Comparison of ENCODE assay signal across 1 cellular context in the genomic region with DNA sequence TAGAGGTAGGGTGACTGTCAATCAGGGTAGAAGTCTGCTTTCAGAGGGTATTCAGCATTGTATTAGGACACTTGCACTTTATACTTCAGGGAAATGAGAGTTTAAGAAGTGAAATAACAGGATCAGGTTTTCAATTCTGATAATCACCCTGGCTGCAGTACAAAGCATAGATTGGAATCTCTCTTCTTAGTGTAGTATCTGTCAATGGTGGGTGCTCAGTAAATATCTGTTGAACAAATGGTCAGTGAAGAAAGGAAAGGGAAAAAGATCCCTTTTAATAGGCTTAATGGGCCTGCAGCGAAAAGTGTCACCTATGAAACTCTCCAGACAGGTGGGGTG.
TF ChIP-seq lines count a peak whose summit lies in the region.

No MANE protein-coding gene starts in this region.

TF ChIP-seq in K562, 482 proteins besides CTCF, POLR2A, EP300 and RAD21:
- TF ChIP-seq, protein P1, sequence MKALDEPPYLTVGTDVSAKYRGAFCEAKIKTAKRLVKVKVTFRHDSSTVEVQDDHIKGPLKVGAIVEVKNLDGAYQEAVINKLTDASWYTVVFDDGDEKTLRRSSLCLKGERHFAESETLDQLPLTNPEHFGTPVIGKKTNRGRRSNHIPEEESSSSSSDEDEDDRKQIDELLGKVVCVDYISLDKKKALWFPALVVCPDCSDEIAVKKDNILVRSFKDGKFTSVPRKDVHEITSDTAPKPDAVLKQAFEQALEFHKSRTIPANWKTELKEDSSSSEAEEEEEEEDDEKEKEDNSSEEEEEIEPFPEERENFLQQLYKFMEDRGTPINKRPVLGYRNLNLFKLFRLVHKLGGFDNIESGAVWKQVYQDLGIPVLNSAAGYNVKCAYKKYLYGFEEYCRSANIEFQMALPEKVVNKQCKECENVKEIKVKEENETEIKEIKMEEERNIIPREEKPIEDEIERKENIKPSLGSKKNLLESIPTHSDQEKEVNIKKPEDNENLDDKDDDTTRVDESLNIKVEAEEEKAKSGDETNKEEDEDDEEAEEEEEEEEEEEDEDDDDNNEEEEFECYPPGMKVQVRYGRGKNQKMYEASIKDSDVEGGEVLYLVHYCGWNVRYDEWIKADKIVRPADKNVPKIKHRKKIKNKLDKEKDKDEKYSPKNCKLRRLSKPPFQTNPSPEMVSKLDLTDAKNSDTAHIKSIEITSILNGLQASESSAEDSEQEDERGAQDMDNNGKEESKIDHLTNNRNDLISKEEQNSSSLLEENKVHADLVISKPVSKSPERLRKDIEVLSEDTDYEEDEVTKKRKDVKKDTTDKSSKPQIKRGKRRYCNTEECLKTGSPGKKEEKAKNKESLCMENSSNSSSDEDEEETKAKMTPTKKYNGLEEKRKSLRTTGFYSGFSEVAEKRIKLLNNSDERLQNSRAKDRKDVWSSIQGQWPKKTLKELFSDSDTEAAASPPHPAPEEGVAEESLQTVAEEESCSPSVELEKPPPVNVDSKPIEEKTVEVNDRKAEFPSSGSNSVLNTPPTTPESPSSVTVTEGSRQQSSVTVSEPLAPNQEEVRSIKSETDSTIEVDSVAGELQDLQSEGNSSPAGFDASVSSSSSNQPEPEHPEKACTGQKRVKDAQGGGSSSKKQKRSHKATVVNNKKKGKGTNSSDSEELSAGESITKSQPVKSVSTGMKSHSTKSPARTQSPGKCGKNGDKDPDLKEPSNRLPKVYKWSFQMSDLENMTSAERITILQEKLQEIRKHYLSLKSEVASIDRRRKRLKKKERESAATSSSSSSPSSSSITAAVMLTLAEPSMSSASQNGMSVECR (CRISPR knock-in tag; IDR thresholded peaks at IDR 0.05), result peak; percentile 14; the same call in 1 of the 2 replicates
- TF ChIP-seq, protein P2, sequence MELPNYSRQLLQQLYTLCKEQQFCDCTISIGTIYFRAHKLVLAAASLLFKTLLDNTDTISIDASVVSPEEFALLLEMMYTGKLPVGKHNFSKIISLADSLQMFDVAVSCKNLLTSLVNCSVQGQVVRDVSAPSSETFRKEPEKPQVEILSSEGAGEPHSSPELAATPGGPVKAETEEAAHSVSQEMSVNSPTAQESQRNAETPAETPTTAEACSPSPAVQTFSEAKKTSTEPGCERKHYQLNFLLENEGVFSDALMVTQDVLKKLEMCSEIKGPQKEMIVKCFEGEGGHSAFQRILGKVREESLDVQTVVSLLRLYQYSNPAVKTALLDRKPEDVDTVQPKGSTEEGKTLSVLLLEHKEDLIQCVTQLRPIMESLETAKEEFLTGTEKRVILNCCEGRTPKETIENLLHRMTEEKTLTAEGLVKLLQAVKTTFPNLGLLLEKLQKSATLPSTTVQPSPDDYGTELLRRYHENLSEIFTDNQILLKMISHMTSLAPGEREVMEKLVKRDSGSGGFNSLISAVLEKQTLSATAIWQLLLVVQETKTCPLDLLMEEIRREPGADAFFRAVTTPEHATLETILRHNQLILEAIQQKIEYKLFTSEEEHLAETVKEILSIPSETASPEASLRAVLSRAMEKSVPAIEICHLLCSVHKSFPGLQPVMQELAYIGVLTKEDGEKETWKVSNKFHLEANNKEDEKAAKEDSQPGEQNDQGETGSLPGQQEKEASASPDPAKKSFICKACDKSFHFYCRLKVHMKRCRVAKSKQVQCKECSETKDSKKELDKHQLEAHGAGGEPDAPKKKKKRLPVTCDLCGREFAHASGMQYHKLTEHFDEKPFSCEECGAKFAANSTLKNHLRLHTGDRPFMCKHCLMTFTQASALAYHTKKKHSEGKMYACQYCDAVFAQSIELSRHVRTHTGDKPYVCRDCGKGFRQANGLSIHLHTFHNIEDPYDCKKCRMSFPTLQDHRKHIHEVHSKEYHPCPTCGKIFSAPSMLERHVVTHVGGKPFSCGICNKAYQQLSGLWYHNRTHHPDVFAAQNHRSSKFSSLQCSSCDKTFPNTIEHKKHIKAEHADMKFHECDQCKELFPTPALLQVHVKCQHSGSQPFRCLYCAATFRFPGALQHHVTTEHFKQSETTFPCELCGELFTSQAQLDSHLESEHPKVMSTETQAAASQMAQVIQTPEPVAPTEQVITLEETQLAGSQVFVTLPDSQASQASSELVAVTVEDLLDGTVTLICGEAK (IDR thresholded peaks at IDR 0.05), result peak; percentile 53; the same call in 1 of the 2 replicates
- TF ChIP-seq, protein P2 (CRISPR knock-in tag; IDR thresholded peaks at IDR 0.05), result no peak
- peak; percentile 0; the same call in 1 of the 2 replicates for TF ChIP-seq PKNOX1 (IDR thresholded peaks at IDR 0.05)
- TF ChIP-seq HDAC2 (IDR thresholded peaks at IDR 0.05), result 0 out of 2 replicates have a peak, but pooled peaks have one; percentile 17
- no peak for TF ChIP-seq DNMT1 (IDR thresholded peaks at IDR 0.05)
- 0 out of 2 replicates have a peak, but pooled peaks have one; percentile 5 for TF ChIP-seq NCOA1 (IDR thresholded peaks at IDR 0.05; ENCODE audit: low read depth)
- peak; percentile 51 for TF ChIP-seq RFX1 (IDR thresholded peaks at IDR 0.05)
- TF ChIP-seq ELF2 (CRISPR knock-in tag; IDR thresholded peaks at IDR 0.05), result no peak
- TF ChIP-seq SP2 (IDR thresholded peaks at IDR 0.05; ENCODE audit: extremely low read depth, low read depth, low read length, poor library complexity, severe bottlenecking), result no peak
- TF ChIP-seq SMARCC2 (IDR thresholded peaks at IDR 0.05; ENCODE audit: low read depth), result 0 out of 2 replicates have a peak, but pooled peaks have one; percentile 9
- 0 out of 2 replicates have a peak, but pooled peaks have one; percentile 9 for TF ChIP-seq GABPA (tag; conservative IDR thresholded peaks at IDR 0.05; ENCODE audit: low read depth)
- TF ChIP-seq PYGO2 (tag; IDR thresholded peaks at IDR 0.05), result 0 out of 2 replicates have a peak, but pooled peaks have one; percentile 29
- TF ChIP-seq NFRKB (IDR thresholded peaks at IDR 0.05; ENCODE audit: low read depth), result 0 out of 2 replicates have a peak, but pooled peaks have one; percentile 28
- 0 out of 2 replicates have a peak, but pooled peaks have one; percentile 43 for TF ChIP-seq FOXJ2 (tag; IDR thresholded peaks at IDR 0.05)
- TF ChIP-seq ZBTB7A (IDR thresholded peaks at IDR 0.05; ENCODE audit: borderline replicate concordance, control insufficient read depth, low read depth, low read length), result no peak
TF ChIP-seq in K562: peak in this region for 11.
